In the genomic region with DNA sequence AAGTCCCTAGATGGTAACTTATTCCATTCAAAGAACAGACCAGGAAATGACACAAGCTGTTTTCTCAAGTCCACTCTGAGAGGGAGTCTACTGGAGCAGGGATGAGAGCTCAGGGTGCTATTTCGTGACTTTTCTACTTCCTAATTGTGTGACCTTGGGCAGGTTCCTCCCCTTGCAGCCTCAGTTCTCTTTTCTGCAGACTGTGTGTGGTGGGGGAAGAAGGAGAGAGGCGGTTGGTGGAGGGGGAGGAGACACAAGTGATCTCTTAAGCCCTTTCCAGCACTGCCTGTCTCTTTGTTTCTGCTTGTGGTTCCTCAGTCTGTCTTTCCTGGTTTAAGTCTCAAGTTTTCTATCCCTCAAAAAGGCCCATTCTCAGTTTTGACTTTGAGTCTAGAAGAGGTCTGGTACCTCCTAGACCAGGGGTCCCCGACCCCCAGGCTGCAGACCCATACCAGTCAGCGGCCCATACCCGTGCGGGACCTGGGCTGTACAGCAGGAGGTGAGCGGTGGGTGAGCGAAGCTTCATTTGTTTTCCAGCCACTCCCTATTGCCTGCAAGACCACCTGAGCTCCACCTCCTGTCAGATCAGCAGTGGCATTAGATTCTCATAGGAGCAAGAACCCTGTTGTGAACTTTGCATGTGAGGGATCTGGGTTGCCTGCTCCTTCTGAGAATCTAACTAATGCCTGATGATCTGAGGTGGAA, we compare ENCODE assay signal across 21 cellular contexts. TPM values are rescaled to one million over a fixed set of nuclear protein-coding genes. Genes with fewer than 3 reads are reported as not detected.
A peak's percentile ranks its signal among the peaks of the same experiment; 100 is the strongest.
DNase-seq lines count a peak whose midpoint lies in the region; ATAC-seq lines count a peak whose summit lies in the region.
"Had no signal": no experiment of that assay in that cellular context is flagged by ENCODE, and none has a peak within 500 bp of the region (broad histone marks: within the 10 kb centered on the region; RNA-seq: fewer than 3 reads in every experiment).

No MANE protein-coding gene starts in this region.

- H3K4me3 Mint-ChIP-seq in memory B cell: no peak overlapping the region
- H3K4me3 Mint-ChIP-seq: activated CD4-positive, alpha-beta T cell treated with anti-CD3 and anti-CD28 coated beads, Interleukin-2, amount 10 ng/mL, durations not matched to agents 7 days and 5 days; activated T-helper 1 cell treated with anti-CD3 and anti-CD28 coated beads, Interleukin-12 subunit alpha, Interleukin-12 subunit beta, Interleukin-2, Interleukin-4 antibody, amounts not matched to agents 30 ng/mL and 10 ng/mL and 1 ng/mL, durations not matched to agents 14 hours and 24 hours and 36 hours; T-helper 1 cell treated with Interleukin-12 subunit alpha and Interleukin-12 subunit beta and Interleukin-4 antibody, amounts not matched to agents 30 μg/mL and 1 μg/mL, for 36 hours had no signal

- H3K27ac ChIP-seq in right cardiac atrium (ENCODE audit: low read length): no peak overlapping the region
- H3K27ac ChIP-seq: KMS-11, prostate gland, testis had no signal

- intact Hi-C loops in left ventricle myocardium superior (cut with micrococcal nuclease) (no loop called here), right cardiac atrium (cut with DNase I) (no loop called here)

- H3K27me3 Mint-ChIP-seq in memory B cell: peaks cover 2% of the 10 kb centered on the region

- DNase-seq in left ventricle myocardium superior (no peak), right cardiac atrium (no peak), SIG-M5 treated with dmso at 0.1 percent for 504 hours (lab: John Stamatoyannopoulos, UW; ENCODE audit: unreplicated experiment) (peak; percentile 97), memory B cell (ENCODE audit: low spot score in 2 of 2) (no peak)
- DNase-seq in stimulated activated CD4-positive, alpha-beta T cell treated with anti-CD3 and anti-CD28 coated beads, Interleukin-15, amount 100 ng/mL, for 24 hours: no peak
- DNase-seq: activated CD4-positive, alpha-beta T cell treated with anti-CD3 and anti-CD28 coated beads, Interleukin-2, amount 10 ng/mL, durations not matched to agents 7 days and 5 days; amniotic stem cell; NCI-H1694; NCI-H524; testis had no signal

- WGBS in right cardiac atrium: 93% methylated on average over 8 of the region's 8 CpGs

- H3K9me3 ChIP-seq in right cardiac atrium (ENCODE audit: control insufficient read depth, low read length): no peaks in the 10 kb centered on the region
- H3K9me3 ChIP-seq: prostate gland, testis had no signal

- no peaks in the 10 kb centered on the region for H3K4me1 ChIP-seq in right cardiac atrium (ENCODE audit: control insufficient read depth, insufficient read depth, low read length)
- H3K4me1 ChIP-seq: prostate gland, testis had no signal

- H3K4me3 ChIP-seq in right cardiac atrium (ENCODE audit: low read length): no peak overlapping the region
- H3K4me3 ChIP-seq: prostate gland, testis had no signal

- ATAC-seq in left ventricle myocardium superior (peak; percentile 19), right cardiac atrium (no peak), memory B cell (ENCODE audit: low read depth) (peak; percentile 69), GM18517 (IDR thresholded peaks at IDR 0.05; ENCODE audit: unreplicated experiment) (no peak), GM18909 (IDR thresholded peaks at IDR 0.05; ENCODE audit: poor library complexity, unreplicated experiment) (no peak)
- ATAC-seq in activated CD4-positive, CD25-positive, alpha-beta regulatory T cell treated with anti-CD3 and anti-CD28 coated beads, Interleukin-2, amount 50 U/mL, for 24 hours: no peak
- ATAC-seq: HCT116 had no signal

- H3K4me1 Mint-ChIP-seq in memory B cell: peaks cover 20% of the 10 kb centered on the region

- H3K27ac Mint-ChIP-seq in memory B cell: no peak overlapping the region
- H3K27ac Mint-ChIP-seq: activated CD4-positive, alpha-beta T cell treated with anti-CD3 and anti-CD28 coated beads, Interleukin-2, amount 10 ng/mL, durations not matched to agents 7 days and 5 days; activated T-helper 1 cell treated with anti-CD3 and anti-CD28 coated beads, Interleukin-12 subunit alpha, Interleukin-12 subunit beta, Interleukin-2, Interleukin-4 antibody, amounts not matched to agents 30 ng/mL and 10 ng/mL and 1 ng/mL, durations not matched to agents 14 hours and 24 hours and 36 hours; T-helper 1 cell treated with Interleukin-12 subunit alpha and Interleukin-12 subunit beta and Interleukin-4 antibody, amounts not matched to agents 30 μg/mL and 1 μg/mL, for 36 hours had no signal

- no peaks in the 10 kb centered on the region for H3K9me3 Mint-ChIP-seq in memory B cell
- H3K9me3 Mint-ChIP-seq: activated CD4-positive, alpha-beta T cell treated with anti-CD3 and anti-CD28 coated beads, Interleukin-2, amount 10 ng/mL, durations not matched to agents 7 days and 5 days; activated T-helper 1 cell treated with anti-CD3 and anti-CD28 coated beads, Interleukin-12 subunit alpha, Interleukin-12 subunit beta, Interleukin-2, Interleukin-4 antibody, amounts not matched to agents 30 ng/mL and 10 ng/mL and 1 ng/mL, durations not matched to agents 14 hours and 24 hours and 36 hours; T-helper 1 cell treated with Interleukin-12 subunit alpha and Interleukin-12 subunit beta and Interleukin-4 antibody, amounts not matched to agents 30 μg/mL and 1 μg/mL, for 36 hours had no signal

- no peaks in the 10 kb centered on the region for H3K27me3 ChIP-seq in right cardiac atrium (ENCODE audit: control insufficient read depth, insufficient read depth)
- H3K27me3 ChIP-seq: testis had no signal

- H3K36me3 Mint-ChIP-seq in memory B cell: no peaks in the 10 kb centered on the region

RNA-seq across cellular contexts. Expression of a gene that starts 10.7 kb away (rescaled TPM):
- total RNA-seq in left ventricle myocardium superior: not detected
- total RNA-seq in right cardiac atrium: not detected
- polyA plus RNA-seq in right cardiac atrium: not detected
- total RNA-seq: activated CD4-positive, alpha-beta T cell treated with anti-CD3 and anti-CD28 coated beads, Interleukin-2, amount 10 ng/mL, durations not matched to agents 7 days and 5 days; activated T-helper 1 cell treated with anti-CD3 and anti-CD28 coated beads, Interleukin-12 subunit alpha, Interleukin-12 subunit beta, Interleukin-2, Interleukin-4 antibody, amounts not matched to agents 30 ng/mL and 10 ng/mL and 1 ng/mL, durations not matched to agents 14 hours and 24 hours and 36 hours; kidney epithelial cell; mucosa of gallbladder; prostate gland; testis had no signal
- polyA plus RNA-seq: esophagus had no signal

RNA-seq across cellular contexts. Expression of a gene that starts 55.4 kb away (rescaled TPM):
- total RNA-seq in left ventricle myocardium superior: not detected
- total RNA-seq in right cardiac atrium: under 1 TPM in 2 of 4 donors, not detected in 2; 0.24 to 0.25 TPM
- 0.68 TPM for polyA plus RNA-seq in right cardiac atrium
- total RNA-seq: activated CD4-positive, alpha-beta T cell treated with anti-CD3 and anti-CD28 coated beads, Interleukin-2, amount 10 ng/mL, durations not matched to agents 7 days and 5 days; activated T-helper 1 cell treated with anti-CD3 and anti-CD28 coated beads, Interleukin-12 subunit alpha, Interleukin-12 subunit beta, Interleukin-2, Interleukin-4 antibody, amounts not matched to agents 30 ng/mL and 10 ng/mL and 1 ng/mL, durations not matched to agents 14 hours and 24 hours and 36 hours; kidney epithelial cell; prostate gland; testis had no signal
- polyA plus RNA-seq: esophagus had no signal

Comparison
In these comparisons a context has a peak if more than half of its experiments do, and no peak if none do; other contexts are left out.
1. ATAC-seq: peak in left ventricle myocardium superior (single experiment) and memory B cell (single experiment); none in right cardiac atrium (0 of 2), GM18517 (single experiment), activated CD4-positive, CD25-positive, alpha-beta regulatory T cell treated with anti-CD3 and anti-CD28 coated beads, Interleukin-2, amount 50 U/mL, for 24 hours (0 of 2) and GM18909 (single experiment).